12 cellular contexts compared by ENCODE assay signal in genomic region chr3:13607821-13608620, GRCh38. TPM values are rescaled to one million over a fixed set of nuclear protein-coding genes. Genes with fewer than 3 reads are reported as not detected.
"Had no signal": no experiment of that assay in that cellular context is flagged by ENCODE, and none has a peak within 500 bp of the region (broad histone marks: within the 10 kb centered on the region; RNA-seq: fewer than 3 reads in every experiment).

No MANE protein-coding gene starts in this region.

- ATAC-seq: esophagus mucosa had no signal

- H3K27ac Mint-ChIP-seq: activated CD4-positive, alpha-beta T cell treated with anti-CD3 and anti-CD28 coated beads, Interleukin-2, amount 10 ng/mL, durations not matched to agents 7 days and 5 days had no signal

- H3K4me1 Mint-ChIP-seq: activated CD4-positive, alpha-beta T cell treated with anti-CD3 and anti-CD28 coated beads, Interleukin-2, amount 10 ng/mL, durations not matched to agents 7 days and 5 days; naive B cell had no signal

- H3K27ac ChIP-seq: cardiac muscle cell, hepatocyte, stomach, thoracic aorta had no signal

- H3K9me3 Mint-ChIP-seq: activated CD4-positive, alpha-beta T cell treated with anti-CD3 and anti-CD28 coated beads, Interleukin-2, amount 10 ng/mL, durations not matched to agents 7 days and 5 days had no signal

- H3K36me3 ChIP-seq: cardiac muscle cell, stomach, thoracic aorta had no signal

- DNase-seq: activated CD4-positive, alpha-beta T cell treated with anti-CD3 and anti-CD28 coated beads, Interleukin-2, amount 10 ng/mL, durations not matched to agents 7 days and 5 days; activated CD4-positive, CD25-positive, alpha-beta regulatory T cell; activated CD8-positive, alpha-beta memory T cell treated with anti-CD3 and anti-CD28 coated beads for 24 hours; activated naive CD4-positive, alpha-beta T cell treated with Interleukin-2 at 50 U/mL for 16 hours; islet precursor cell; naive B cell; stomach had no signal

- H3K9me3 ChIP-seq: stomach, thoracic aorta had no signal

- H3K4me1 ChIP-seq: stomach had no signal

- H3K4me3 Mint-ChIP-seq: activated CD4-positive, alpha-beta T cell treated with anti-CD3 and anti-CD28 coated beads, Interleukin-2, amount 10 ng/mL, durations not matched to agents 7 days and 5 days; naive B cell had no signal

- H3K4me3 ChIP-seq: cardiac muscle cell, hepatocyte, skin epidermis, stomach, thoracic aorta had no signal

- H3K27me3 ChIP-seq: cardiac muscle cell, hepatocyte had no signal

- H3K27me3 Mint-ChIP-seq: activated CD4-positive, alpha-beta T cell treated with anti-CD3 and anti-CD28 coated beads, Interleukin-2, amount 10 ng/mL, durations not matched to agents 7 days and 5 days had no signal

RNA-seq across cellular contexts. Expression of gene FBLN2, which starts 59.1 kb away (rescaled TPM):
- total RNA-seq: activated CD4-positive, alpha-beta T cell treated with anti-CD3 and anti-CD28 coated beads, Interleukin-2, amount 10 ng/mL, durations not matched to agents 7 days and 5 days had no signal
